Comparison of ENCODE assay signal across 26 cellular contexts in the genomic region with DNA sequence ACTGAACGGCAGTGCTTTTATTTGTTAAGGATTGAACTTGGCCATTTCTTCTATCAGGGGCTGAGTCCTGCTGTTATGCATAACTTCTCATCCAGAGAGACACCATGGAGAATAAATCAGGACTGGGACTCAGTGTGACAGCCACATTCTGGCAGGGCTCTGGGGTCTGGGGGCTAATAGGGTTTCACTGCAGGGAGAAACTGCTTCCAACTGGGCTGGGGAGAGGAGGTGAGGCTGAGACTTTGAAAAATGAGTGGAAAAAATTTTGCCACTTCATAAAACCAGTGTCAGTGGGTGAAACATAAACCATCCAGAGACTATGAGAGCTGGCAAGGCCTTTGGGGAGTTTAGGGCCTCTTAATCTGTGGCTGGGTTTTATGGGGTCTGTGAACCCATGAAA.
"Had no signal": no experiment of that assay in that cellular context is flagged by ENCODE, and none has a peak within 500 bp of the region (broad histone marks: within the 10 kb centered on the region; RNA-seq: fewer than 3 reads in every experiment).

No MANE protein-coding gene starts in this region.

- H3K36me3 Mint-ChIP-seq: activated naive CD4-positive, alpha-beta T cell treated with anti-CD3 and anti-CD28 coated beads, Interleukin-2, amount 10 ng/mL, durations not matched to agents 7 days and 5 days; activated naive CD8-positive, alpha-beta T cell treated with anti-CD3 and anti-CD28 coated beads for 36 hours had no signal

- H3K4me1 ChIP-seq: SJSA1 had no signal

- H3K27me3 ChIP-seq: SJSA1 had no signal

- ATAC-seq: activated CD4-positive, CD25-positive, alpha-beta regulatory T cell treated with anti-CD3 and anti-CD28 coated beads, Interleukin-2, amount 50 U/mL, for 24 hours; activated CD8-positive, alpha-beta T cell treated with anti-CD3 and anti-CD28 coated beads for 36 hours; activated T-cell treated with anti-CD3 and anti-CD28 coated beads, Interleukin-2, amount 50 U/mL, for 72 hours; Panc1; Right ventricle myocardium inferior; SK-N-SH treated with all-trans-retinoic acid at 6 μM for 48 hours had no signal

- H3K27ac ChIP-seq: SJSA1 had no signal

- H3K4me3 Mint-ChIP-seq: activated CD8-positive, alpha-beta T cell treated with anti-CD3 and anti-CD28 coated beads for 36 hours; activated naive CD4-positive, alpha-beta T cell treated with anti-CD3 and anti-CD28 coated beads, Interleukin-2, amount 10 ng/mL, durations not matched to agents 7 days and 5 days; activated naive CD8-positive, alpha-beta T cell treated with anti-CD3 and anti-CD28 coated beads for 36 hours; activated T-cell treated with anti-CD3 and anti-CD28 coated beads, Interleukin-2, amount 50 U/mL, for 72 hours; T-helper 1 cell treated with Interleukin-12 subunit alpha and Interleukin-12 subunit beta and Interleukin-4 antibody, amounts not matched to agents 30 μg/mL and 1 μg/mL, for 36 hours had no signal

- H3K4me3 ChIP-seq: SJSA1 had no signal

- DNase-seq: activated CD4-positive, alpha-beta T cell treated with anti-CD3 and anti-CD28 coated beads for 4 hours; activated CD8-positive, alpha-beta memory T cell treated with anti-CD3 and anti-CD28 coated beads, Interleukin-2, amount 50 U/mL, for 4 hours; activated CD8-positive, alpha-beta T cell treated with anti-CD3 and anti-CD28 coated beads for 36 hours; activated gamma-delta T cell treated with Interleukin-2 at 50 U/mL for 16 hours; activated naive CD4-positive, alpha-beta T cell treated with anti-CD3 and anti-CD28 coated beads, Interleukin-2, amount 10 ng/mL, durations not matched to agents 7 days and 5 days; activated naive CD8-positive, alpha-beta T cell treated with anti-CD3 and anti-CD28 coated beads for 36 hours; activated T-cell treated with anti-CD3 and anti-CD28 coated beads, Interleukin-2, amount 50 U/mL, for 72 hours; caudate nucleus; Kasumi-1; NCI-H1048; NCI-H1930; NCI-H2171; NCI-H446 treated with DMSO at 0.1 percent for 48 hours; NCI-H524 treated with DMSO at 0.1 percent for 48 hours; NCI-H774; NK-92 treated with Interleukin-12 subunit alpha and Interleukin-12 subunit beta, amount 100 ng/mL, for 24 hours; OCI-M1; RPMI8226; SW 1271 had no signal

- H3K36me3 ChIP-seq: SJSA1 had no signal

- H3K9me3 Mint-ChIP-seq: activated CD8-positive, alpha-beta T cell treated with anti-CD3 and anti-CD28 coated beads for 36 hours; activated naive CD4-positive, alpha-beta T cell treated with anti-CD3 and anti-CD28 coated beads, Interleukin-2, amount 10 ng/mL, durations not matched to agents 7 days and 5 days; activated naive CD8-positive, alpha-beta T cell treated with anti-CD3 and anti-CD28 coated beads for 36 hours; activated T-cell treated with anti-CD3 and anti-CD28 coated beads, Interleukin-2, amount 50 U/mL, for 72 hours; activated T-helper 2 cell treated with anti-CD3 and anti-CD28 coated beads, Interferon-gamma antibody, Interleukin-2, Interleukin-4, amounts not matched to agents 10 μg/mL and 5 μg/mL and 100 μg/mL, durations not matched to agents 14 hours and 24 hours and 36 hours; T-helper 1 cell treated with Interleukin-12 subunit alpha and Interleukin-12 subunit beta and Interleukin-4 antibody, amounts not matched to agents 30 μg/mL and 1 μg/mL, for 36 hours had no signal

- H3K4me1 Mint-ChIP-seq: activated naive CD8-positive, alpha-beta T cell treated with anti-CD3 and anti-CD28 coated beads for 36 hours had no signal

- H3K27me3 Mint-ChIP-seq: activated CD8-positive, alpha-beta T cell treated with anti-CD3 and anti-CD28 coated beads for 36 hours; activated naive CD8-positive, alpha-beta T cell treated with anti-CD3 and anti-CD28 coated beads for 36 hours had no signal

- H3K27ac Mint-ChIP-seq: activated CD8-positive, alpha-beta T cell treated with anti-CD3 and anti-CD28 coated beads for 36 hours; activated naive CD4-positive, alpha-beta T cell treated with anti-CD3 and anti-CD28 coated beads, Interleukin-2, amount 10 ng/mL, durations not matched to agents 7 days and 5 days; activated naive CD8-positive, alpha-beta T cell treated with anti-CD3 and anti-CD28 coated beads for 36 hours; activated T-cell treated with anti-CD3 and anti-CD28 coated beads, Interleukin-2, amount 50 U/mL, for 72 hours; activated T-helper 2 cell treated with anti-CD3 and anti-CD28 coated beads, Interferon-gamma antibody, Interleukin-2, Interleukin-4, amounts not matched to agents 10 μg/mL and 5 μg/mL and 100 μg/mL, durations not matched to agents 14 hours and 24 hours and 36 hours; T-helper 1 cell treated with Interleukin-12 subunit alpha and Interleukin-12 subunit beta and Interleukin-4 antibody, amounts not matched to agents 30 μg/mL and 1 μg/mL, for 36 hours had no signal

- H3K9me3 ChIP-seq: SJSA1 had no signal
